ENCODE assay signal across 10 cellular contexts in the genomic region with DNA sequence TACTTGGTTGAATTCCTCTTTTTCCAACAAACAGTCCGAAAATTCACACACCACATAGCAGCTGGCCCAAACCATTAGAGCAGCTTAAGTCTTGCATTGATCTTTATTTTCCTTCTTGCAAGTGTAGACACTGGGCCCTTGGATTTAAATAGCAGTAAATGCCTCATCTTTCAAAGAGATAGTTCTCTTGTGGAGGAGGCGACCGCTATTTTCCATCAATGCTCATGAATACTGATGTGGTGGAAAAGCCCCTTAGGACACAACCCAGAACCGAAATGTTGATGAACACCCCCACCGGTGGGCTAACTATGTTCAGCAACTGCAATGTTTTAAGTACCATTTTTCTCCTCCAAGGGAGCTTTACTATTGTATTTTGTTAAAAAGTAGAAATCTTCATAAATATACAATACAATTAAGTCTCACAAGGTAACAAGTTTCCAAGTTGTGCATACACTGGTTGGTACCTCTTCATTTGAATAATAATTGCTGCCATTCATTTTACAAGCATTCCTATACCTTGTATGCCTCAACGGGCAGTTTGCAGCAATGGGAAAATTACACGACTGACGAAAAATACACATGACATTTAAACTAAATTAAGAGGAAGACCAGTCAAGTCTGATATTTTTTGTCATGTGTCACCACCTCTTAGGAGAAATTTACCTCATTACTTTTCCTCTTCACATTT. TPM values are rescaled to one million over a fixed set of nuclear protein-coding genes. Genes with fewer than 3 reads are reported as not detected.
DNase-seq lines count a peak whose midpoint lies in the region; ATAC-seq and TF ChIP-seq lines count a peak whose summit lies in the region.
"Had no signal": no experiment of that assay in that cellular context is flagged by ENCODE, and none has a peak within 500 bp of the region (broad histone marks: within the 10 kb centered on the region; RNA-seq: fewer than 3 reads in every experiment).

No MANE protein-coding gene starts in this region.

- peaks cover 24% of the 10 kb centered on the region for H3K4me1 ChIP-seq in HAP-1
- H3K4me1 ChIP-seq in neutrophil (ENCODE audit: control insufficient read depth in 1 of 2, insufficient read depth in 1 of 2, low read depth in 1 of 2, low read length in 1 of 2) = peaks cover 62 to 74% of the 10 kb centered on the region in 2 experiments
- H3K4me1 ChIP-seq in breast epithelium = no peaks in the 10 kb centered on the region

- POLR2A ChIA-PET in WTC11 (lab: Charles Lee) = no interaction called here

- no peak overlapping the region for H3K4me3 ChIP-seq in HAP-1
- H3K4me3 ChIP-seq in neutrophil (ENCODE audit: low read depth in 1 of 2, low read length in 1 of 2) = peak overlapping the region; percentile 40 to 50
- H3K4me3 ChIP-seq in breast epithelium = no peak overlapping the region

- H3K9me3 ChIP-seq in HAP-1 = no peaks in the 10 kb centered on the region; the same call in 1 of the 2 replicates
- no peaks in the 10 kb centered on the region for H3K9me3 ChIP-seq in neutrophil
- H3K9me3 ChIP-seq in breast epithelium = no peaks in the 10 kb centered on the region

- H3K27me3 Mint-ChIP-seq in WTC11 (ENCODE audit: low read depth) = no peaks in the 10 kb centered on the region

- H3K27me3 ChIP-seq in HAP-1 (ENCODE audit: low read depth) (no peaks in the 10 kb centered on the region), neutrophil (no peaks in the 10 kb centered on the region), breast epithelium (no peaks in the 10 kb centered on the region)

- in situ Hi-C loops in HAP-1 (cut with MboI; ENCODE audit: low sequenced_read_pairs) = no loop called here

- TF ChIP-seq POLR2A in breast epithelium (IDR thresholded peaks at IDR 0.05) = no peak

- CTCF ChIA-PET in WTC11 (lab: Charles Lee) = no interaction called here

- DNase-seq in HAP-1 (ENCODE audit: low spot score in 2 of 2) (peak; percentile 75 to 94), WTC11 (ENCODE audit: low spot score) (no peak), NCI-H510A treated with DMSO at 0.1 percent for 48 hours (lab: John Stamatoyannopoulos, UW) (no peak), HK-2 (ENCODE audit: unreplicated experiment) (no peak), breast epithelium (ENCODE audit: low spot score in 2 of 2) (no peak)
- DNase-seq: SHP77 had no signal

- H3K36me3 ChIP-seq in HAP-1 (replicated peaks) (peaks cover 3% of the 10 kb centered on the region; the same call in 1 of the 2 replicates), neutrophil (peaks cover 14% of the 10 kb centered on the region), breast epithelium (no peaks in the 10 kb centered on the region)

- ATAC-seq in GM18870 (IDR thresholded peaks at IDR 0.05; ENCODE audit: unreplicated experiment) = peak; percentile 23
- no peak; the same call in 1 of the 2 replicates for ATAC-seq in WTC11

- intact Hi-C loops in breast epithelium (cut with DNase I; ENCODE audit: low total_unique reads) = no loop called here

- peak overlapping the region; percentile 54 for H3K27ac Mint-ChIP-seq in WTC11

- H3K27ac ChIP-seq in neutrophil = peak overlapping the region; percentile 89
- no peak overlapping the region for H3K27ac ChIP-seq in breast epithelium

- peaks cover 35% of the 10 kb centered on the region for H3K4me1 Mint-ChIP-seq in WTC11

- peaks cover 15% of the 10 kb centered on the region for H3K36me3 Mint-ChIP-seq in WTC11

- peaks cover 14% of the 10 kb centered on the region for H3K9me3 Mint-ChIP-seq in WTC11

- H3K4me3 Mint-ChIP-seq in WTC11 = 0 out of 2 replicates have a peak overlapping the region, but pooled peaks have one; percentile 5

- TF ChIP-seq CTCF in WTC11 (IDR thresholded peaks at IDR 0.05) (no peak), neutrophil (IDR thresholded peaks at IDR 0.05) (no peak), breast epithelium (IDR thresholded peaks at IDR 0.05) (no peak)

TF ChIP-seq in WTC11, 78 proteins besides CTCF, POLR2A, EP300 and RAD21:
- TF ChIP-seq STAT6 (CRISPR knock-in tag; conservative IDR thresholded peaks at IDR 0.05; ENCODE audit: low read depth) = no peak
- TF ChIP-seq MYBL2 (CRISPR knock-in tag; IDR thresholded peaks at IDR 0.05) = no peak
- TF ChIP-seq NR2C2 (CRISPR knock-in tag; IDR thresholded peaks at IDR 0.05) = no peak
- TF ChIP-seq, protein P1, sequence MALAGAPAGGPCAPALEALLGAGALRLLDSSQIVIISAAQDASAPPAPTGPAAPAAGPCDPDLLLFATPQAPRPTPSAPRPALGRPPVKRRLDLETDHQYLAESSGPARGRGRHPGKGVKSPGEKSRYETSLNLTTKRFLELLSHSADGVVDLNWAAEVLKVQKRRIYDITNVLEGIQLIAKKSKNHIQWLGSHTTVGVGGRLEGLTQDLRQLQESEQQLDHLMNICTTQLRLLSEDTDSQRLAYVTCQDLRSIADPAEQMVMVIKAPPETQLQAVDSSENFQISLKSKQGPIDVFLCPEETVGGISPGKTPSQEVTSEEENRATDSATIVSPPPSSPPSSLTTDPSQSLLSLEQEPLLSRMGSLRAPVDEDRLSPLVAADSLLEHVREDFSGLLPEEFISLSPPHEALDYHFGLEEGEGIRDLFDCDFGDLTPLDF (CRISPR knock-in tag; IDR thresholded peaks at IDR 0.05) = no peak
- no peak for TF ChIP-seq HMGA2 (CRISPR knock-in tag; IDR thresholded peaks at IDR 0.05)
- TF ChIP-seq FOXK1 (CRISPR knock-in tag; IDR thresholded peaks at IDR 0.05) = no peak
- TF ChIP-seq, protein P2, sequence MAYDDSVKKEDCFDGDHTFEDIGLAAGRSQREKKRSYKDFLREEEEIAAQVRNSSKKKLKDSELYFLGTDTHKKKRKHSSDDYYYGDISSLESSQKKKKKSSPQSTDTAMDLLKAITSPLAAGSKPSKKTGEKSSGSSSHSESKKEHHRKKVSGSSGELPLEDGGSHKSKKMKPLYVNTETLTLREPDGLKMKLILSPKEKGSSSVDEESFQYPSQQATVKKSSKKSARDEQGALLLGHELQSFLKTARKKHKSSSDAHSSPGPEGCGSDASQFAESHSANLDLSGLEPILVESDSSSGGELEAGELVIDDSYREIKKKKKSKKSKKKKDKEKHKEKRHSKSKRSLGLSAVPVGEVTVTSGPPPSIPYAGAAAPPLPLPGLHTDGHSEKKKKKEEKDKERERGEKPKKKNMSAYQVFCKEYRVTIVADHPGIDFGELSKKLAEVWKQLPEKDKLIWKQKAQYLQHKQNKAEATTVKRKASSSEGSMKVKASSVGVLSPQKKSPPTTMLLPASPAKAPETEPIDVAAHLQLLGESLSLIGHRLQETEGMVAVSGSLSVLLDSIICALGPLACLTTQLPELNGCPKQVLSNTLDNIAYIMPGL (CRISPR knock-in tag; IDR thresholded peaks at IDR 0.05) = no peak
TF ChIP-seq in WTC11: peak in this region for 0.

RNA-seq across cellular contexts. Expression of gene NIN, which starts 18.0 kb away (rescaled TPM):
- total RNA-seq in WTC11 (2021) = 23.8 to 28.8 TPM (median 26.3 TPM) in 3 replicates
- total RNA-seq in breast epithelium = 10 to 100 TPM; 38.1 to 42.9 (median 40.4) TPM

RNA-seq across cellular contexts. Expression of gene ABHD12B, which starts 58.9 kb away (rescaled TPM):
- total RNA-seq in WTC11 (2021) (145 to 156 TPM (median 146 TPM) in 3 replicates), breast epithelium (not detected)
- total RNA-seq: dermis microvascular lymphatic vessel endothelial cell, temporal lobe had no signal

Comparison
In these comparisons a context has a peak if more than half of its experiments do, and no peak if none do; other contexts are left out.
1. DNase-seq: peak in HAP-1 (2 of 2); none in WTC11 (single experiment), NCI-H510A treated with DMSO at 0.1 percent for 48 hours (single experiment), HK-2 (single experiment) and breast epithelium (0 of 2).
2. H3K4me3 ChIP-seq: peak in neutrophil (2 of 2); none in HAP-1 (single experiment) and breast epithelium (0 of 3).
3. RNA of gene ABHD12B, which starts 58.9 kb away (total RNA-seq): 145 to 156 TPM in WTC11; not detected in breast epithelium; every median in the first group is over 100 times any median in the second.